In genomic region chr6:68192988-68193387, GRCh38 we compare ENCODE assay signal across 20 cellular contexts.
DNase-seq lines count a peak whose midpoint lies in the region; ATAC-seq and TF ChIP-seq lines count a peak whose summit lies in the region.
"Had no signal": no experiment of that assay in that cellular context is flagged by ENCODE, and none has a peak within 500 bp of the region (broad histone marks: within the 10 kb centered on the region; RNA-seq: fewer than 3 reads in every experiment).

No MANE protein-coding gene starts in this region.

- peak overlapping the region; percentile 21 for H3K4me2 ChIP-seq in OCI-LY3 (ENCODE audit: low read length)

- H3K9ac ChIP-seq in OCI-LY3 (ENCODE audit: low read length) = no peak overlapping the region

- no peak overlapping the region for H3K4me3 ChIP-seq in OCI-LY3 (ENCODE audit: low read length)
- H3K4me3 ChIP-seq in WERI-Rb-1 (ENCODE audit: low read depth, low read length) = no peak overlapping the region

- TF ChIP-seq CTCF in OCI-LY3 (IDR thresholded peaks at IDR 0.05; ENCODE audit: low read depth, low read length) (no peak), WERI-Rb-1 (IDR thresholded peaks at IDR 0.05; ENCODE audit: low read depth, low read length) (no peak)

- no peak overlapping the region for H3K27ac ChIP-seq in OCI-LY3 (ENCODE audit: low read length)
- H3K27ac ChIP-seq in WERI-Rb-1 = no peak overlapping the region

- H3K79me2 ChIP-seq in OCI-LY3 (ENCODE audit: low read length) = no peaks in the 10 kb centered on the region

- H3K4me1 ChIP-seq in OCI-LY3 (ENCODE audit: low read length) = peaks cover 12% of the 10 kb centered on the region

- H2AFZ ChIP-seq in OCI-LY3 (ENCODE audit: low read depth, low read length) = no peak overlapping the region

- no peaks in the 10 kb centered on the region for H3K9me3 ChIP-seq in OCI-LY3 (ENCODE audit: insufficient read depth, low read length)
- no peaks in the 10 kb centered on the region for H3K9me3 ChIP-seq in WERI-Rb-1 (ENCODE audit: severe bottlenecking)

- peak; percentile 69 for ATAC-seq in GM19351 (IDR thresholded peaks at IDR 0.05; ENCODE audit: unreplicated experiment)
- ATAC-seq in HG02885 (IDR thresholded peaks at IDR 0.05; ENCODE audit: poor library complexity, unreplicated experiment) = peak; percentile 78
- ATAC-seq in GM21367 (IDR thresholded peaks at IDR 0.05; ENCODE audit: unreplicated experiment) = no peak
- ATAC-seq: PC-3, T-helper 17 cell had no signal

- H3K27me3 ChIP-seq in OCI-LY3 (ENCODE audit: low read depth, low read length) (no peaks in the 10 kb centered on the region), WERI-Rb-1 (ENCODE audit: insufficient read depth, low read depth, severe bottlenecking) (no peaks in the 10 kb centered on the region)

- H3K36me3 ChIP-seq in OCI-LY3 (replicated peaks; ENCODE audit: low read depth, low read length) (no peaks in the 10 kb centered on the region), WERI-Rb-1 (no peaks in the 10 kb centered on the region)

- no peaks in the 10 kb centered on the region for H4K20me1 ChIP-seq in OCI-LY3 (ENCODE audit: insufficient read depth, low read length)

- DNase-seq in WERI-Rb-1 = no peak
- no peak for DNase-seq in cerebellar nuclear complex (lab: John Stamatoyannopoulos, UW)
- DNase-seq in middle frontal gyrus (ENCODE audit: extremely low spot score, low spot score) = no peak
- DNase-seq: CD4-positive, CD25-positive, alpha-beta regulatory T cell; EL; GF-D8; MM.1S; NCI-H1105 treated with DMSO at 0.1 percent for 48 hours; NCI-H2081 treated with DMSO at 0.1 percent for 48 hours; NCI-H2171 treated with DMSO at 0.1 percent for 48 hours; NCI-H446; NCI-H526; PC-3; Right ventricle myocardium superior; SW 1271; T-helper 17 cell had no signal
